9 cellular contexts compared by ENCODE assay signal in the genomic region with DNA sequence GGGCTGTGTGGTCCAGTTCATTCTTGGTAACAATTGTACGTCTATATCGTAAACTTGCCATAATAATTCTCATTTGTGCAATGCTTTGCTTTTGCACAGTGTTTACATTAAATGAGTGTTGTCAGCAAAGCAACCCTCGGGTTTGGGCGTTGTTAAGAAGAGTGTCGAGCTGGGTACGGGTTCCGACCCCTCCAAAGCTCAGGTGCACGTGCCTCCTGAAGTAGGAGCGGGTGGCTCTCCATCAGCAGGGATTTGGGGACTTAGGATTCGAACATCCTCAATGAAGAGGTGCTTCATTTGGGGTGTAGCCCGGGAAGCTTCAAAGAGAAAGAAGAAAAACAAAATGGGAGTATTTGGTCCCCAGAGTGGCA. TPM values are rescaled to one million over a fixed set of nuclear protein-coding genes. Genes with fewer than 3 reads are reported as not detected.
DNase-seq lines count a peak whose midpoint lies in the region; ATAC-seq and TF ChIP-seq lines count a peak whose summit lies in the region.
"Had no signal": no experiment of that assay in that cellular context is flagged by ENCODE, and none has a peak within 500 bp of the region (broad histone marks: within the 10 kb centered on the region; RNA-seq: fewer than 3 reads in every experiment).

No MANE protein-coding gene starts in this region.

- H3K27ac Mint-ChIP-seq in endothelial cell (ENCODE audit: unreplicated experiment) (no peak overlapping the region), osteocyte (ENCODE audit: unreplicated experiment) (no peak overlapping the region)

- H3K9me3 Mint-ChIP-seq in endothelial cell (ENCODE audit: unreplicated experiment) (peaks cover 12% of the 10 kb centered on the region), osteocyte (ENCODE audit: unreplicated experiment) (peaks cover 4% of the 10 kb centered on the region)

- H3K4me3 Mint-ChIP-seq in endothelial cell (ENCODE audit: unreplicated experiment) (peak overlapping the region; percentile 91), osteocyte (ENCODE audit: unreplicated experiment) (peak overlapping the region; percentile 74)

- H3K4me1 Mint-ChIP-seq in endothelial cell (ENCODE audit: unreplicated experiment) (no peaks in the 10 kb centered on the region), osteocyte (ENCODE audit: unreplicated experiment) (peaks cover 9% of the 10 kb centered on the region)

- H3K4me1 ChIP-seq in NT2/D1 (ENCODE audit: insufficient read depth, insufficient read length), result no peaks in the 10 kb centered on the region

- H3K27me3 ChIP-seq in NT2/D1 (ENCODE audit: insufficient read depth, insufficient read length), result peaks cover 6% of the 10 kb centered on the region

- peak overlapping the region; percentile 90 for H3K9ac ChIP-seq in NT2/D1 (ENCODE audit: insufficient read length, low read depth)

- TF ChIP-seq CTCF in endothelial cell (IDR thresholded peaks at IDR 0.05; ENCODE audit: unreplicated experiment), result no peak
- TF ChIP-seq CTCF in osteocyte (IDR thresholded peaks at IDR 0.05), result no peak

- H3K4me3 ChIP-seq in NT2/D1 (ENCODE audit: insufficient read length, low read depth), result peak overlapping the region; percentile 77

- peaks cover 14% of the 10 kb centered on the region for H3K36me3 ChIP-seq in NT2/D1 (ENCODE audit: insufficient read depth, insufficient read length, low read length)

- DNase-seq in D341Med (ENCODE audit: low spot score) (peak; percentile 56), NT2/D1 (ENCODE audit: low read depth, low spot score) (no peak), endothelial cell (ENCODE audit: low spot score) (no peak), osteocyte (ENCODE audit: extremely low spot score, unreplicated experiment) (no peak), HCEC 1CT (no peak), DMS79 (lab: John Stamatoyannopoulos, UW) (no peak), NCI-H1048 (lab: John Stamatoyannopoulos, UW) (no peak)
- DNase-seq: NCI-H2171 treated with DMSO at 0.1 percent for 48 hours had no signal

- no peaks in the 10 kb centered on the region for H3K9me3 ChIP-seq in NT2/D1 (ENCODE audit: insufficient read depth, low read length)

- H3K36me3 Mint-ChIP-seq in endothelial cell (ENCODE audit: low read depth, unreplicated experiment) (peaks cover 9% of the 10 kb centered on the region), osteocyte (ENCODE audit: unreplicated experiment) (no peaks in the 10 kb centered on the region)

- H3K27me3 Mint-ChIP-seq in endothelial cell (ENCODE audit: unreplicated experiment) (peaks cover 5% of the 10 kb centered on the region), osteocyte (ENCODE audit: unreplicated experiment) (no peaks in the 10 kb centered on the region)

- no peak for ATAC-seq in HG02623 (IDR thresholded peaks at IDR 0.05; ENCODE audit: unreplicated experiment)

RNA-seq across cellular contexts. Expression of a gene that starts 1.0 kb away (rescaled TPM):
- 1.4 TPM for total RNA-seq in endothelial cell (ENCODE audit: unreplicated experiment)
- total RNA-seq in osteocyte, result 1.2 and 1.5 TPM in 2 replicates

RNA-seq across cellular contexts. Expression of a gene that starts 16.3 kb away (rescaled TPM):
- total RNA-seq in endothelial cell (ENCODE audit: unreplicated experiment) (not detected), osteocyte (not detected in 2 replicates)

RNA-seq across cellular contexts. Expression of a gene that starts 34.1 kb away (rescaled TPM):
- total RNA-seq in endothelial cell (ENCODE audit: unreplicated experiment), result not detected
- not detected in 2 replicates for total RNA-seq in osteocyte

RNA-seq across cellular contexts. Expression of a gene that starts 37.4 kb away (rescaled TPM):
- 0.87 TPM for total RNA-seq in endothelial cell (ENCODE audit: unreplicated experiment)
- total RNA-seq in osteocyte, result 0.52 and 0.75 TPM in 2 replicates
